In the genomic region with DNA sequence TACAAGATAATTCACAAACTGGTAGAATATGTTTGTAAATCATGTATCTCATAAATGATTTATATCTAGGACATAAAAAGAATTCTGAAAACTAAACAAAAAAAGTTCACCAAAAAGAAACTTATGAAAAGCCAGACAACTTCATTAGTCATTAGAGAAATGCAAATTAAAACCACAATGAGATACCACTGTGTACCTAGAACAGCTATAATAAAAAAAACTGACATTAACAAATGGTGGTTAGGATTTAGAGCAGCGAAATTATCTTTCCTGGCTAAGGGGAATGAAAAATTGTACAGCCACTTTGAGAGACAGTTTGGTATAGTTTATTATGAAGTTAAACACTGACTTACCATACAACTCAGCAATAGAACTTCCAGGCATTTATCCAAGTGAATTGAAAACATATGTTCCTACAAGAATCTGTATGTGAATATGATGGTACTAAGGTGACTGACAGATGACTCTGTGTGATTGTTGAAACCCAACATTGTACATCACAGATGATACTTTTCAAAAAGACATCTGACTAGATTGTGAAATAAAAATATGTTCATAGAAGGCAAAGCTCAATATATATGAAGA, we compare ENCODE assay signal across 1 cellular context.
TF ChIP-seq lines count a peak whose summit lies in the region.

No MANE protein-coding gene starts in this region.

TF ChIP-seq in H1, 55 proteins besides CTCF, POLR2A, EP300 and RAD21:
- no peak for TF ChIP-seq SRF (IDR thresholded peaks at IDR 0.05; ENCODE audit: low read depth, low read length)
- TF ChIP-seq SUZ12 (IDR thresholded peaks at IDR 0.05; ENCODE audit: low read length), result no peak
- no peak for TF ChIP-seq ZNF274 (IDR thresholded peaks at IDR 0.05; ENCODE audit: borderline replicate concordance, extremely low read depth, low read length)
- TF ChIP-seq TAF1 (IDR thresholded peaks at IDR 0.05; ENCODE audit: low read depth, low read length), result no peak
- no peak for TF ChIP-seq RBBP5 (IDR thresholded peaks at IDR 0.05; ENCODE audit: borderline replicate concordance, low read depth, low read length)
- TF ChIP-seq, protein P1, sequence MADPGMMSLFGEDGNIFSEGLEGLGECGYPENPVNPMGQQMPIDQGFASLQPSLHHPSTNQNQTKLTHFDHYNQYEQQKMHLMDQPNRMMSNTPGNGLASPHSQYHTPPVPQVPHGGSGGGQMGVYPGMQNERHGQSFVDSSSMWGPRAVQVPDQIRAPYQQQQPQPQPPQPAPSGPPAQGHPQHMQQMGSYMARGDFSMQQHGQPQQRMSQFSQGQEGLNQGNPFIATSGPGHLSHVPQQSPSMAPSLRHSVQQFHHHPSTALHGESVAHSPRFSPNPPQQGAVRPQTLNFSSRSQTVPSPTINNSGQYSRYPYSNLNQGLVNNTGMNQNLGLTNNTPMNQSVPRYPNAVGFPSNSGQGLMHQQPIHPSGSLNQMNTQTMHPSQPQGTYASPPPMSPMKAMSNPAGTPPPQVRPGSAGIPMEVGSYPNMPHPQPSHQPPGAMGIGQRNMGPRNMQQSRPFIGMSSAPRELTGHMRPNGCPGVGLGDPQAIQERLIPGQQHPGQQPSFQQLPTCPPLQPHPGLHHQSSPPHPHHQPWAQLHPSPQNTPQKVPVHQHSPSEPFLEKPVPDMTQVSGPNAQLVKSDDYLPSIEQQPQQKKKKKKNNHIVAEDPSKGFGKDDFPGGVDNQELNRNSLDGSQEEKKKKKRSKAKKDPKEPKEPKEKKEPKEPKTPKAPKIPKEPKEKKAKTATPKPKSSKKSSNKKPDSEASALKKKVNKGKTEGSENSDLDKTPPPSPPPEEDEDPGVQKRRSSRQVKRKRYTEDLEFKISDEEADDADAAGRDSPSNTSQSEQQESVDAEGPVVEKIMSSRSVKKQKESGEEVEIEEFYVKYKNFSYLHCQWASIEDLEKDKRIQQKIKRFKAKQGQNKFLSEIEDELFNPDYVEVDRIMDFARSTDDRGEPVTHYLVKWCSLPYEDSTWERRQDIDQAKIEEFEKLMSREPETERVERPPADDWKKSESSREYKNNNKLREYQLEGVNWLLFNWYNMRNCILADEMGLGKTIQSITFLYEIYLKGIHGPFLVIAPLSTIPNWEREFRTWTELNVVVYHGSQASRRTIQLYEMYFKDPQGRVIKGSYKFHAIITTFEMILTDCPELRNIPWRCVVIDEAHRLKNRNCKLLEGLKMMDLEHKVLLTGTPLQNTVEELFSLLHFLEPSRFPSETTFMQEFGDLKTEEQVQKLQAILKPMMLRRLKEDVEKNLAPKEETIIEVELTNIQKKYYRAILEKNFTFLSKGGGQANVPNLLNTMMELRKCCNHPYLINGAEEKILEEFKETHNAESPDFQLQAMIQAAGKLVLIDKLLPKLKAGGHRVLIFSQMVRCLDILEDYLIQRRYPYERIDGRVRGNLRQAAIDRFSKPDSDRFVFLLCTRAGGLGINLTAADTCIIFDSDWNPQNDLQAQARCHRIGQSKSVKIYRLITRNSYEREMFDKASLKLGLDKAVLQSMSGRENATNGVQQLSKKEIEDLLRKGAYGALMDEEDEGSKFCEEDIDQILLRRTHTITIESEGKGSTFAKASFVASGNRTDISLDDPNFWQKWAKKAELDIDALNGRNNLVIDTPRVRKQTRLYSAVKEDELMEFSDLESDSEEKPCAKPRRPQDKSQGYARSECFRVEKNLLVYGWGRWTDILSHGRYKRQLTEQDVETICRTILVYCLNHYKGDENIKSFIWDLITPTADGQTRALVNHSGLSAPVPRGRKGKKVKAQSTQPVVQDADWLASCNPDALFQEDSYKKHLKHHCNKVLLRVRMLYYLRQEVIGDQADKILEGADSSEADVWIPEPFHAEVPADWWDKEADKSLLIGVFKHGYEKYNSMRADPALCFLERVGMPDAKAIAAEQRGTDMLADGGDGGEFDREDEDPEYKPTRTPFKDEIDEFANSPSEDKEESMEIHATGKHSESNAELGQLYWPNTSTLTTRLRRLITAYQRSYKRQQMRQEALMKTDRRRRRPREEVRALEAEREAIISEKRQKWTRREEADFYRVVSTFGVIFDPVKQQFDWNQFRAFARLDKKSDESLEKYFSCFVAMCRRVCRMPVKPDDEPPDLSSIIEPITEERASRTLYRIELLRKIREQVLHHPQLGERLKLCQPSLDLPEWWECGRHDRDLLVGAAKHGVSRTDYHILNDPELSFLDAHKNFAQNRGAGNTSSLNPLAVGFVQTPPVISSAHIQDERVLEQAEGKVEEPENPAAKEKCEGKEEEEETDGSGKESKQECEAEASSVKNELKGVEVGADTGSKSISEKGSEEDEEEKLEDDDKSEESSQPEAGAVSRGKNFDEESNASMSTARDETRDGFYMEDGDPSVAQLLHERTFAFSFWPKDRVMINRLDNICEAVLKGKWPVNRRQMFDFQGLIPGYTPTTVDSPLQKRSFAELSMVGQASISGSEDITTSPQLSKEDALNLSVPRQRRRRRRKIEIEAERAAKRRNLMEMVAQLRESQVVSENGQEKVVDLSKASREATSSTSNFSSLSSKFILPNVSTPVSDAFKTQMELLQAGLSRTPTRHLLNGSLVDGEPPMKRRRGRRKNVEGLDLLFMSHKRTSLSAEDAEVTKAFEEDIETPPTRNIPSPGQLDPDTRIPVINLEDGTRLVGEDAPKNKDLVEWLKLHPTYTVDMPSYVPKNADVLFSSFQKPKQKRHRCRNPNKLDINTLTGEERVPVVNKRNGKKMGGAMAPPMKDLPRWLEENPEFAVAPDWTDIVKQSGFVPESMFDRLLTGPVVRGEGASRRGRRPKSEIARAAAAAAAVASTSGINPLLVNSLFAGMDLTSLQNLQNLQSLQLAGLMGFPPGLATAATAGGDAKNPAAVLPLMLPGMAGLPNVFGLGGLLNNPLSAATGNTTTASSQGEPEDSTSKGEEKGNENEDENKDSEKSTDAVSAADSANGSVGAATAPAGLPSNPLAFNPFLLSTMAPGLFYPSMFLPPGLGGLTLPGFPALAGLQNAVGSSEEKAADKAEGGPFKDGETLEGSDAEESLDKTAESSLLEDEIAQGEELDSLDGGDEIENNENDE (IDR thresholded peaks at IDR 0.05; ENCODE audit: insufficient replicate concordance, low read length), result no peak
- TF ChIP-seq SP1 (IDR thresholded peaks at IDR 0.05; ENCODE audit: low read depth, low read length), result no peak
- TF ChIP-seq PHF8 (conservative IDR thresholded peaks at IDR 0.05; ENCODE audit: low read depth, low read length), result no peak
- TF ChIP-seq CBX5 (IDR thresholded peaks at IDR 0.05; ENCODE audit: low read depth, low read length), result no peak
- TF ChIP-seq, protein P2, sequence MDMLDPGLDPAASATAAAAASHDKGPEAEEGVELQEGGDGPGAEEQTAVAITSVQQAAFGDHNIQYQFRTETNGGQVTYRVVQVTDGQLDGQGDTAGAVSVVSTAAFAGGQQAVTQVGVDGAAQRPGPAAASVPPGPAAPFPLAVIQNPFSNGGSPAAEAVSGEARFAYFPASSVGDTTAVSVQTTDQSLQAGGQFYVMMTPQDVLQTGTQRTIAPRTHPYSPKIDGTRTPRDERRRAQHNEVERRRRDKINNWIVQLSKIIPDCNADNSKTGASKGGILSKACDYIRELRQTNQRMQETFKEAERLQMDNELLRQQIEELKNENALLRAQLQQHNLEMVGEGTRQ (IDR thresholded peaks at IDR 0.05; ENCODE audit: low read length), result no peak
- TF ChIP-seq KDM1A (IDR thresholded peaks at IDR 0.05; ENCODE audit: borderline replicate concordance, low read length), result no peak
- no peak for TF ChIP-seq TBP (IDR thresholded peaks at IDR 0.05; ENCODE audit: low read depth, low read length)
- no peak for TF ChIP-seq CHD1 (IDR thresholded peaks at IDR 0.05; ENCODE audit: low read depth, low read length)
- no peak for TF ChIP-seq CTBP2 (IDR thresholded peaks at IDR 0.05; ENCODE audit: borderline replicate concordance, insufficient read depth, insufficient read length, low read length)
- no peak for TF ChIP-seq BACH1 (IDR thresholded peaks at IDR 0.05; ENCODE audit: low read length)
- no peak for TF ChIP-seq GTF2F1 (IDR thresholded peaks at IDR 0.05; ENCODE audit: borderline replicate concordance, low read depth, low read length)
- no peak for TF ChIP-seq CREB1 (IDR thresholded peaks at IDR 0.05)
- TF ChIP-seq EGR1 (IDR thresholded peaks at IDR 0.05; ENCODE audit: borderline replicate concordance, low read depth, low read length), result no peak
- TF ChIP-seq JUND (IDR thresholded peaks at IDR 0.05; ENCODE audit: low read length), result no peak
- TF ChIP-seq SIN3A (conservative IDR thresholded peaks at IDR 0.05 in 1 of 2, IDR thresholded peaks at IDR 0.05 in 1 of 2; ENCODE audit: low read depth in 1 of 2, low read length in 2 of 2), result no peak
TF ChIP-seq in H1: peak in this region for 0.
